27 cellular contexts compared by ENCODE assay signal in the genomic region with DNA sequence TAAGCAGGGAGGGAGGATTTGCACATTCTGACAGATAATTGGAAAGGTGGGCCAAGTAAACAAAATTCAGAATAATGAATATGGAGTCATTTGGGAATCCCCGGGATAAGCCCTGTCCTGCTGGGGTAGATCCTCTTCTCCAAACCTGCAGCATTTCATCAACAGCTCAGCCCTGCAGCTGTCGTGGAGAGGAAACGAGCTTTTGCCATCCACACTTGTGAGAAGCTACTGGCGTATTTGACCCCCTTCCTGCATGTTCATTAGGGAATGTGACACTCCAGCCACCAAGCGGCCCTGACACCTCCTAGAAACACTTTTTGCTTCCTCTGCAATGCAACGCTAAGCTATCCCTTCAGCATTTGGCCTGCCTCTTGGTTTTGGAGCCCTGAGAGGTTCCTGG. TPM values are rescaled to one million over a fixed set of nuclear protein-coding genes. Genes with fewer than 3 reads are reported as not detected.
"Had no signal": no experiment of that assay in that cellular context is flagged by ENCODE, and none has a peak within 500 bp of the region (broad histone marks: within the 10 kb centered on the region; RNA-seq: fewer than 3 reads in every experiment).

No MANE protein-coding gene starts in this region.

- H3K27me3 ChIP-seq: adrenal gland, body of pancreas, colonic mucosa, testis, transverse colon had no signal

- H3K4me3 ChIP-seq: adrenal gland, body of pancreas, colonic mucosa, gastrocnemius medialis, testis, transverse colon had no signal

- H3K27me3 Mint-ChIP-seq: activated naive CD8-positive, alpha-beta T cell treated with anti-CD3 and anti-CD28 coated beads for 36 hours had no signal

- H3K4me3 Mint-ChIP-seq: activated naive CD8-positive, alpha-beta T cell treated with anti-CD3 and anti-CD28 coated beads for 36 hours; mesothelial cell of epicardium; naive thymus-derived CD8-positive, alpha-beta T cell; neural crest cell had no signal

- DNase-seq: activated CD4-positive, alpha-beta T cell treated with anti-CD3 and anti-CD28 coated beads for 48 hours; activated CD4-positive, alpha-beta T cell treated with anti-CD3 and anti-CD28 coated beads, Interleukin-2, amount 50 U/mL, for 48 hours; activated CD8-positive, alpha-beta memory T cell treated with anti-CD3 and anti-CD28 coated beads for 24 hours; activated effector memory CD4-positive, alpha-beta T cell treated with Interleukin-2 at 50 U/mL for 16 hours; activated naive CD4-positive, alpha-beta T cell treated with Interleukin-2 at 50 U/mL for 16 hours; activated naive CD8-positive, alpha-beta T cell treated with anti-CD3 and anti-CD28 coated beads for 36 hours; adrenal gland; body of pancreas; colonic mucosa; effector CD8-positive, alpha-beta T cell; gastrocnemius medialis; glutamatergic neuron; islet precursor cell; mammary epithelial cell; naive thymus-derived CD8-positive, alpha-beta T cell; right cardiac atrium; stimulated activated CD4-positive, alpha-beta T cell treated with anti-CD3 and anti-CD28 coated beads, Interleukin-2, amount 100 ng/mL, for 48 hours; stimulated activated naive CD4-positive, alpha-beta T cell treated with Interleukin-2 at 50 U/mL for 16 hours; T1000; testis; transverse colon; WERI-Rb-1 had no signal

- H3K36me3 ChIP-seq: adrenal gland, colonic mucosa, gastrocnemius medialis, transverse colon, WERI-Rb-1 had no signal

- H3K27ac Mint-ChIP-seq: activated naive CD8-positive, alpha-beta T cell treated with anti-CD3 and anti-CD28 coated beads for 36 hours; mesothelial cell of epicardium had no signal

- H3K4me1 ChIP-seq: adrenal gland, body of pancreas, colonic mucosa, gastrocnemius medialis, testis, transverse colon had no signal

- H3K9me3 Mint-ChIP-seq: activated naive CD8-positive, alpha-beta T cell treated with anti-CD3 and anti-CD28 coated beads for 36 hours; mesothelial cell of epicardium; naive thymus-derived CD8-positive, alpha-beta T cell; neural crest cell had no signal

- H3K36me3 Mint-ChIP-seq: activated naive CD8-positive, alpha-beta T cell treated with anti-CD3 and anti-CD28 coated beads for 36 hours; mesothelial cell of epicardium; naive thymus-derived CD8-positive, alpha-beta T cell had no signal

- H3K4me1 Mint-ChIP-seq: mesothelial cell of epicardium had no signal

- ATAC-seq: activated CD4-positive, CD25-positive, alpha-beta regulatory T cell treated with anti-CD3 and anti-CD28 coated beads, Interleukin-2, amount 50 U/mL, for 24 hours; body of pancreas; gastrocnemius medialis; naive thymus-derived CD8-positive, alpha-beta T cell; right cardiac atrium had no signal

- H3K9me3 ChIP-seq: adrenal gland, body of pancreas, colonic mucosa, gastrocnemius medialis, testis, transverse colon had no signal

- H3K27ac ChIP-seq: adrenal gland, body of pancreas, colonic mucosa, gastrocnemius medialis, testis, transverse colon, WERI-Rb-1 had no signal

RNA-seq across cellular contexts. Expression of a gene that starts 8.0 kb away (rescaled TPM):
- total RNA-seq: activated naive CD8-positive, alpha-beta T cell treated with anti-CD3 and anti-CD28 coated beads for 36 hours; dermis microvascular lymphatic vessel endothelial cell; epithelial cell of proximal tubule; mammary epithelial cell; naive thymus-derived CD8-positive, alpha-beta T cell; neural crest cell had no signal
- polyA plus RNA-seq: mammary epithelial cell had no signal
